1 cellular context compared by ENCODE assay signal in genomic region chr2:233083782-233084181, GRCh38.
TF ChIP-seq lines count a peak whose summit lies in the region.

No MANE protein-coding gene starts in this region.

TF ChIP-seq in HepG2, 621 proteins besides CTCF, POLR2A, EP300 and RAD21:
- TF ChIP-seq ZNF709 (CRISPR knock-in tag; IDR thresholded peaks at IDR 0.05) (0 out of 2 replicates have a peak, but pooled peaks have one; percentile 16), KLF6 (CRISPR knock-in tag; IDR thresholded peaks at IDR 0.05) (no peak), ZNF720 (CRISPR knock-in tag; IDR thresholded peaks at IDR 0.05) (no peak)
